In genomic region chrX:100643943-100644587, GRCh38 we compare ENCODE assay signal across 1 cellular context.
TF ChIP-seq lines count a peak whose summit lies in the region.

TSS of gene SRPX2 (plus strand) at chrX:100644199. CDS start at chrX:100646323, 2,124 bp downstream.

TF ChIP-seq in GM23338, 12 proteins besides CTCF, POLR2A, EP300 and RAD21 (continued from another document):
- TF ChIP-seq, protein P1, sequence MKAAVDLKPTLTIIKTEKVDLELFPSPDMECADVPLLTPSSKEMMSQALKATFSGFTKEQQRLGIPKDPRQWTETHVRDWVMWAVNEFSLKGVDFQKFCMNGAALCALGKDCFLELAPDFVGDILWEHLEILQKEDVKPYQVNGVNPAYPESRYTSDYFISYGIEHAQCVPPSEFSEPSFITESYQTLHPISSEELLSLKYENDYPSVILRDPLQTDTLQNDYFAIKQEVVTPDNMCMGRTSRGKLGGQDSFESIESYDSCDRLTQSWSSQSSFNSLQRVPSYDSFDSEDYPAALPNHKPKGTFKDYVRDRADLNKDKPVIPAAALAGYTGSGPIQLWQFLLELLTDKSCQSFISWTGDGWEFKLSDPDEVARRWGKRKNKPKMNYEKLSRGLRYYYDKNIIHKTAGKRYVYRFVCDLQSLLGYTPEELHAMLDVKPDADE (IDR thresholded peaks at IDR 0.05), result no peak
- no peak for TF ChIP-seq NANOG (IDR thresholded peaks at IDR 0.05; ENCODE audit: borderline replicate concordance)
- TF ChIP-seq, protein P2, sequence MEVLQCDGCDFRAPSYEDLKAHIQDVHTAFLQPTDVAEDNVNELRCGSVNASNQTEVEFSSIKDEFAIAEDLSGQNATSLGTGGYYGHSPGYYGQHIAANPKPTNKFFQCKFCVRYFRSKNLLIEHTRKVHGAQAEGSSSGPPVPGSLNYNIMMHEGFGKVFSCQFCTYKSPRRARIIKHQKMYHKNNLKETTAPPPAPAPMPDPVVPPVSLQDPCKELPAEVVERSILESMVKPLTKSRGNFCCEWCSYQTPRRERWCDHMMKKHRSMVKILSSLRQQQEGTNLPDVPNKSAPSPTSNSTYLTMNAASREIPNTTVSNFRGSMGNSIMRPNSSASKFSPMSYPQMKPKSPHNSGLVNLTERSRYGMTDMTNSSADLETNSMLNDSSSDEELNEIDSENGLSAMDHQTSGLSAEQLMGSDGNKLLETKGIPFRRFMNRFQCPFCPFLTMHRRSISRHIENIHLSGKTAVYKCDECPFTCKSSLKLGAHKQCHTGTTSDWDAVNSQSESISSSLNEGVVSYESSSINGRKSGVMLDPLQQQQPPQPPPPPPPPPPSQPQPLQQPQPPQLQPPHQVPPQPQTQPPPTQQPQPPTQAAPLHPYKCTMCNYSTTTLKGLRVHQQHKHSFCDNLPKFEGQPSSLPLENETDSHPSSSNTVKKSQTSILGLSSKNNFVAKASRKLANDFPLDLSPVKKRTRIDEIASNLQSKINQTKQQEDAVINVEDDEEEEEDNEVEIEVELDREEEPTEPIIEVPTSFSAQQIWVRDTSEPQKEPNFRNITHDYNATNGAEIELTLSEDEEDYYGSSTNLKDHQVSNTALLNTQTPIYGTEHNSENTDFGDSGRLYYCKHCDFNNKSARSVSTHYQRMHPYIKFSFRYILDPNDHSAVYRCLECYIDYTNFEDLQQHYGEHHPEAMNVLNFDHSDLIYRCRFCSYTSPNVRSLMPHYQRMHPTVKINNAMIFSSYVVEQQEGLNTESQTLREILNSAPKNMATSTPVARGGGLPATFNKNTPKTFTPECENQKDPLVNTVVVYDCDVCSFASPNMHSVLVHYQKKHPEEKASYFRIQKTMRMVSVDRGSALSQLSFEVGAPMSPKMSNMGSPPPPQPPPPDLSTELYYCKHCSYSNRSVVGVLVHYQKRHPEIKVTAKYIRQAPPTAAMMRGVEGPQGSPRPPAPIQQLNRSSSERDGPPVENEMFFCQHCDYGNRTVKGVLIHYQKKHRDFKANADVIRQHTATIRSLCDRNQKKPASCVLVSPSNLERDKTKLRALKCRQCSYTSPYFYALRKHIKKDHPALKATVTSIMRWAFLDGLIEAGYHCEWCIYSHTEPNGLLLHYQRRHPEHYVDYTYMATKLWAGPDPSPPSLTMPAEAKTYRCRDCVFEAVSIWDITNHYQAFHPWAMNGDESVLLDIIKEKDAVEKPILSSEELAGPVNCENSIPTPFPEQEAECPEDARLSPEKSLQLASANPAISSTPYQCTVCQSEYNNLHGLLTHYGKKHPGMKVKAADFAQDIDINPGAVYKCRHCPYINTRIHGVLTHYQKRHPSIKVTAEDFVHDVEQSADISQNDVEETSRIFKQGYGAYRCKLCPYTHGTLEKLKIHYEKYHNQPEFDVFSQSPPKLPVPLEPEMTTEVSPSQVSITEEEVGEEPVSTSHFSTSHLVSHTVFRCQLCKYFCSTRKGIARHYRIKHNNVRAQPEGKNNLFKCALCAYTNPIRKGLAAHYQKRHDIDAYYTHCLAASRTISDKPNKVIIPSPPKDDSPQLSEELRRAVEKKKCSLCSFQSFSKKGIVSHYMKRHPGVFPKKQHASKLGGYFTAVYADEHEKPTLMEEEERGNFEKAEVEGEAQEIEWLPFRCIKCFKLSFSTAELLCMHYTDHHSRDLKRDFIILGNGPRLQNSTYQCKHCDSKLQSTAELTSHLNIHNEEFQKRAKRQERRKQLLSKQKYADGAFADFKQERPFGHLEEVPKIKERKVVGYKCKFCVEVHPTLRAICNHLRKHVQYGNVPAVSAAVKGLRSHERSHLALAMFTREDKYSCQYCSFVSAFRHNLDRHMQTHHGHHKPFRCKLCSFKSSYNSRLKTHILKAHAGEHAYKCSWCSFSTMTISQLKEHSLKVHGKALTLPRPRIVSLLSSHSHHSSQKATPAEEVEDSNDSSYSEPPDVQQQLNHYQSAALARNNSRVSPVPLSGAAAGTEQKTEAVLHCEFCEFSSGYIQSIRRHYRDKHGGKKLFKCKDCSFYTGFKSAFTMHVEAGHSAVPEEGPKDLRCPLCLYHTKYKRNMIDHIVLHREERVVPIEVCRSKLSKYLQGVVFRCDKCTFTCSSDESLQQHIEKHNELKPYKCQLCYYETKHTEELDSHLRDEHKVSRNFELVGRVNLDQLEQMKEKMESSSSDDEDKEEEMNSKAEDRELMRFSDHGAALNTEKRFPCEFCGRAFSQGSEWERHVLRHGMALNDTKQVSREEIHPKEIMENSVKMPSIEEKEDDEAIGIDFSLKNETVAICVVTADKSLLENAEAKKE (CRISPR knock-in tag; IDR thresholded peaks at IDR 0.05), result no peak
TF ChIP-seq in GM23338: peak in this region for 0.
